14 cellular contexts compared by ENCODE assay signal in the genomic region with DNA sequence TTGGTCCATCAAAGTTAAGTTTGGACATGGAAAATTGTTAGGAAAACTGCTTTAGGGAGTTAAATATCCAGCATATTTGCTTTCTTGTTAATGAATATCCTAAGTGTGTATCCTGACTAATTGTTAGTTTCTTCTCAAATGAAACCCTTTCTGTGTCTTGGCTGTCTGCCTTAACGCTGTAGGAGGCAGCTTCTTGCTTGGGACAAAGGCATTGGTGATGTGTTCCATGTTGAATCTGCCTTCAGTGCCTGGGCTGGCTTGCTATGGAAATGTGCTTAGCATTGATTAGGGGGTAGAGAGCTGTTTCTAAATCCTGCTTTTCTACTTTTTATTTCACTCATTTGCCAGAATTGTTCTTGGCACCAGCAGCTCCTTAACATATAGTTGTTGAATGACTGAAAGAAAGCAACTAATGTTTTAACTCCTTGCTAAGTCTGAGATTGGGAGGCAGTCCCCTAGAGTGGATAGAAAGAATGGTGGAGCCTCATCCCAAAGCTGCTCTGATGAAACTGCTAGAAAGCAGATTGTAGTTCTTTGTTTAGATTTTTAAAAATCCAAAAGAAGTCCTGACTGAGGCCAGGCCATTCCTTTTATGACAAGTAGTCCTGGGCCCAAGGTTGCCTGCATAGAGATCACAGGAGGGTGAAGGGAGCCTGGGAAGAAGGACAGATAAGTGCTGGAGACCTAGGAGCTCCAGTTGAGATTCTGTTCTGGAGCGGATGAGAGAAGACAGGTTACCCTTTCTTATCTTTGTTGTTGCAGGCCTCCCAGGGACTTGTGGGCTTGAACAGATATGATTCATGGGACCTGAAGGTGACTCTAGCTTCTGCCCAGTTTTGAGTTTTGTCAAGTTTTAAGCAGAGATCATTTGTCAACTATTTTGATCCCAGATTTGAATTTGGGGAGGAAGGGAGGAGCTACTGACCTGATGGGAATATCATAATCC. TPM values are rescaled to one million over a fixed set of nuclear protein-coding genes. Genes with fewer than 3 reads are reported as not detected.
DNase-seq lines count a peak whose midpoint lies in the region; ATAC-seq and TF ChIP-seq lines count a peak whose summit lies in the region.
"Had no signal": no experiment of that assay in that cellular context is flagged by ENCODE, and none has a peak within 500 bp of the region (broad histone marks: within the 10 kb centered on the region; RNA-seq: fewer than 3 reads in every experiment).

No MANE protein-coding gene starts in this region.

- H3K4me3 ChIP-seq in DND-41 (ENCODE audit: low read depth in 1 of 2, low read length in 2 of 2) (peak overlapping the region in 1 of 2 experiments; percentile 45; a peak in 2 of 4 replicates), Peyer's patch (no peak overlapping the region), suprapubic skin (no peak overlapping the region)

- peaks cover 41% of the 10 kb centered on the region for H3K36me3 Mint-ChIP-seq in natural killer cell treated with Interleukin-12 subunit alpha and Interleukin-12 subunit beta and Interleukin-15 and Interleukin-18, amount 100 ng/mL, for 72 hours
- peaks cover 15% of the 10 kb centered on the region for H3K36me3 Mint-ChIP-seq in HFFc6 (ENCODE audit: low read depth)

- no peaks in the 10 kb centered on the region for H3K27me3 Mint-ChIP-seq in natural killer cell treated with Interleukin-12 subunit alpha and Interleukin-12 subunit beta and Interleukin-15 and Interleukin-18, amount 100 ng/mL, for 72 hours
- no peaks in the 10 kb centered on the region; the same call in 1 of the 2 replicates for H3K27me3 Mint-ChIP-seq in HFFc6 (ENCODE audit: insufficient read depth)
- H3K27me3 Mint-ChIP-seq: IgD-negative memory B cell had no signal

- H3K36me3 ChIP-seq in DND-41 (ENCODE audit: insufficient read depth, low read length), result peaks cover 50% of the 10 kb centered on the region
- peaks cover 0 to 29% (median 0%) of the 10 kb centered on the region in 3 donors for H3K36me3 ChIP-seq in Peyer's patch
- H3K36me3 ChIP-seq in suprapubic skin, result peaks cover 5% of the 10 kb centered on the region

- WGBS in suprapubic skin, result 94% methylated on average over 2 of the region's 2 CpGs

- H3K9me3 ChIP-seq in DND-41 (ENCODE audit: insufficient read depth, low read length, severe bottlenecking) (no peaks in the 10 kb centered on the region), Peyer's patch (no peaks in the 10 kb centered on the region), suprapubic skin (no peaks in the 10 kb centered on the region)

- TF ChIP-seq CTCF in DND-41 (IDR thresholded peaks at IDR 0.05; ENCODE audit: borderline replicate concordance, extremely low read depth, low read length, poor library complexity, severe bottlenecking) (no peak), Peyer's patch (IDR thresholded peaks at IDR 0.05) (no peak), suprapubic skin (IDR thresholded peaks at IDR 0.05) (no peak), HFFc6 (IDR thresholded peaks at IDR 0.05) (no peak)

- no peak overlapping the region for H2AFZ ChIP-seq in DND-41 (ENCODE audit: low read depth, low read length)

- H3K27ac Mint-ChIP-seq in natural killer cell treated with Interleukin-12 subunit alpha and Interleukin-12 subunit beta and Interleukin-15 and Interleukin-18, amount 100 ng/mL, for 72 hours, result peak overlapping the region; percentile 19 to 62
- no peak overlapping the region; the same call in 1 of the 2 replicates for H3K27ac Mint-ChIP-seq in HFFc6

- peak overlapping the region; percentile 31 for H3K4me3 Mint-ChIP-seq in natural killer cell treated with Interleukin-12 subunit alpha and Interleukin-12 subunit beta and Interleukin-15 and Interleukin-18, amount 100 ng/mL, for 72 hours
- H3K4me3 Mint-ChIP-seq in HFFc6, result no peak overlapping the region
- H3K4me3 Mint-ChIP-seq: IgD-negative memory B cell had no signal

- no peaks in the 10 kb centered on the region for H4K20me1 ChIP-seq in DND-41 (ENCODE audit: insufficient read depth, low read length)

- TF ChIP-seq POLR2A in Peyer's patch (IDR thresholded peaks at IDR 0.05), result no peak
- TF ChIP-seq POLR2A in suprapubic skin (IDR thresholded peaks at IDR 0.05), result no peak

- H3K4me1 Mint-ChIP-seq in natural killer cell treated with Interleukin-12 subunit alpha and Interleukin-12 subunit beta and Interleukin-15 and Interleukin-18, amount 100 ng/mL, for 72 hours (ENCODE audit: low read depth in 2 of 2), result peaks cover 63 to 86% of the 10 kb centered on the region in 2 donors
- peaks cover 8% of the 10 kb centered on the region for H3K4me1 Mint-ChIP-seq in HFFc6 (ENCODE audit: low read depth)

- H3K9ac ChIP-seq in DND-41 (ENCODE audit: low read depth, low read length), result peak overlapping the region; percentile 61

- H3K4me1 ChIP-seq in DND-41 (ENCODE audit: insufficient read depth, low read length) (peaks cover 98% of the 10 kb centered on the region), Peyer's patch (peaks cover 0 to 8% (median 4%) of the 10 kb centered on the region in 4 donors), suprapubic skin (peaks cover 8% of the 10 kb centered on the region)

- H3K27ac ChIP-seq in DND-41 (ENCODE audit: low read length) (peak overlapping the region; percentile 95), Peyer's patch (peak overlapping the region in 3 of 4 donors; percentile 25 to 53 (median 52)), suprapubic skin (no peak overlapping the region)

- H3K27me3 ChIP-seq in DND-41 (ENCODE audit: insufficient read depth, low read length, poor library complexity), result no peaks in the 10 kb centered on the region
- no peaks in the 10 kb centered on the region for H3K27me3 ChIP-seq in Peyer's patch
- no peaks in the 10 kb centered on the region for H3K27me3 ChIP-seq in suprapubic skin

- DNase-seq in DND-41, result no peak
- DNase-seq in Peyer's patch, result no peak
- DNase-seq in amniotic epithelial cell (ENCODE audit: low read depth), result peak; percentile 57
- DNase-seq in natural killer cell treated with Interleukin-12 subunit alpha and Interleukin-12 subunit beta and Interleukin-15 and Interleukin-18, amount 100 ng/mL, for 72 hours (ENCODE audit: low spot score), result no peak
- no peak for DNase-seq in suprapubic skin (ENCODE audit: low spot score in 2 of 2)
- DNase-seq in HFFc6, result no peak
- DNase-seq in NCI-H1694 (lab: John Stamatoyannopoulos, UW), result no peak
- DNase-seq: aorta, GDM1, NCI-H1417, NCI-H446 had no signal

- H3K9me3 Mint-ChIP-seq in natural killer cell treated with Interleukin-12 subunit alpha and Interleukin-12 subunit beta and Interleukin-15 and Interleukin-18, amount 100 ng/mL, for 72 hours, result no peaks in the 10 kb centered on the region
- no peaks in the 10 kb centered on the region for H3K9me3 Mint-ChIP-seq in HFFc6
- H3K9me3 Mint-ChIP-seq: IgD-negative memory B cell had no signal

- ATAC-seq in DND-41 (ENCODE audit: insufficient read depth, low read depth), result no peak
- ATAC-seq in natural killer cell treated with Interleukin-12 subunit alpha and Interleukin-12 subunit beta and Interleukin-15 and Interleukin-18, amount 100 ng/mL, for 72 hours, result no peak
- ATAC-seq in HG03342 (IDR thresholded peaks at IDR 0.05; ENCODE audit: unreplicated experiment), result no peak
- ATAC-seq: Panc1 had no signal

- peaks cover 68% of the 10 kb centered on the region for H3K79me2 ChIP-seq in DND-41 (ENCODE audit: insufficient read depth, low read length)

- peak overlapping the region; percentile 57 for H3K4me2 ChIP-seq in DND-41 (ENCODE audit: insufficient read depth, low read length)

- no peak for TF ChIP-seq EP300 in suprapubic skin (IDR thresholded peaks at IDR 0.05)

RNA-seq across cellular contexts. Expression of gene OXNAD1, which starts 39.3 kb away (rescaled TPM):
- total RNA-seq in Peyer's patch (10 to 100 TPM; 44.5 to 45.8 (median 45.2) TPM), suprapubic skin (10 to 100 TPM; 10.3 to 17.8 (median 13.3) TPM)
- total RNA-seq in natural killer cell treated with Interleukin-12 subunit alpha and Interleukin-12 subunit beta and Interleukin-15 and Interleukin-18, amount 100 ng/mL, for 72 hours, result 10 to 100 TPM; 16.0 to 31.4 TPM
- total RNA-seq in HFFc6 (2021; fragmentation: NEBNext Ultra II Directional; extraction: Animal tissue kit (Norgen Biotek cat#: 25700)), result 1 to 10 TPM; 6.4 to 8.7 (median 8.1) TPM

RNA-seq across cellular contexts. Expression of gene DPH3, which starts 39.6 kb away (rescaled TPM):
- total RNA-seq in Peyer's patch (10 to 100 TPM; 17.8 to 33.8 (median 24.3) TPM), suprapubic skin (10 to 100 TPM in 1 of 4 donors, 1 to 10 TPM in 3; 5.5 to 11.5 (median 8.0) TPM)
- 10 to 100 TPM; 24.4 to 25.7 TPM for total RNA-seq in natural killer cell treated with Interleukin-12 subunit alpha and Interleukin-12 subunit beta and Interleukin-15 and Interleukin-18, amount 100 ng/mL, for 72 hours
- total RNA-seq in HFFc6 (2021; fragmentation: NEBNext Ultra II Directional; extraction: Animal tissue kit (Norgen Biotek cat#: 25700)), result 10 to 100 TPM; 35.5 to 49.8 (median 44.3) TPM
